In the genomic region with DNA sequence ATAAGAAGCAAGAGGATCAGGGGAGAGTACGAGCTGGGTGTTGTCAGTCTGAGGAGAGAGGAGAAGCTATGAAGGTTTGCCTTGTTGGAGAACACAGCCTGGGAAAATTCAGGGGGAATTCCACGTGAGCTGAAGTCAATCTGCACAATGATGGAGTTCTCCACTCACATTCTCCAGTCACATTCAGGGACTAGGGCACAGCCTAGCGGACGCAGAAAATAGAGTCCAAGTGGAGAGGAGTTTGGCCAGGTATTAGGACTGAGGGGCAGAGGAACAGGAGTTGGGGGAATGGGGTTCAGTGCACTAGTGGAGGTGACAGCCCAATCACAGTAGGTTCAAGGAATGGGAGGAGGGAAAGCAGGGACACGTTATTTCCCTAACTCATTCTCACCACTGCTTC, we compare ENCODE assay signal across 2 cellular contexts.
TF ChIP-seq lines count a peak whose summit lies in the region.

No MANE protein-coding gene starts in this region.

TF ChIP-seq in SK-N-SH, 30 proteins besides CTCF, POLR2A, EP300 and RAD21 (continued from another document):
- TF ChIP-seq POLR2AphosphoS5 (IDR thresholded peaks at IDR 0.05; ENCODE audit: low read depth, low read length) (no peak), RXRA (IDR thresholded peaks at IDR 0.05; ENCODE audit: borderline replicate concordance, low read depth) (no peak), NFIC (IDR thresholded peaks at IDR 0.05; ENCODE audit: borderline replicate concordance) (no peak), MXI1 (IDR thresholded peaks at IDR 0.05; ENCODE audit: low read depth, low read length) (no peak), MEF2A (IDR thresholded peaks at IDR 0.05; ENCODE audit: borderline replicate concordance, low read depth) (no peak), TAF1 (IDR thresholded peaks at IDR 0.05; ENCODE audit: borderline replicate concordance, low read depth, low read length) (no peak), RCOR1 (IDR thresholded peaks at IDR 0.05; ENCODE audit: low read length) (no peak)
- TF ChIP-seq, protein P1, sequence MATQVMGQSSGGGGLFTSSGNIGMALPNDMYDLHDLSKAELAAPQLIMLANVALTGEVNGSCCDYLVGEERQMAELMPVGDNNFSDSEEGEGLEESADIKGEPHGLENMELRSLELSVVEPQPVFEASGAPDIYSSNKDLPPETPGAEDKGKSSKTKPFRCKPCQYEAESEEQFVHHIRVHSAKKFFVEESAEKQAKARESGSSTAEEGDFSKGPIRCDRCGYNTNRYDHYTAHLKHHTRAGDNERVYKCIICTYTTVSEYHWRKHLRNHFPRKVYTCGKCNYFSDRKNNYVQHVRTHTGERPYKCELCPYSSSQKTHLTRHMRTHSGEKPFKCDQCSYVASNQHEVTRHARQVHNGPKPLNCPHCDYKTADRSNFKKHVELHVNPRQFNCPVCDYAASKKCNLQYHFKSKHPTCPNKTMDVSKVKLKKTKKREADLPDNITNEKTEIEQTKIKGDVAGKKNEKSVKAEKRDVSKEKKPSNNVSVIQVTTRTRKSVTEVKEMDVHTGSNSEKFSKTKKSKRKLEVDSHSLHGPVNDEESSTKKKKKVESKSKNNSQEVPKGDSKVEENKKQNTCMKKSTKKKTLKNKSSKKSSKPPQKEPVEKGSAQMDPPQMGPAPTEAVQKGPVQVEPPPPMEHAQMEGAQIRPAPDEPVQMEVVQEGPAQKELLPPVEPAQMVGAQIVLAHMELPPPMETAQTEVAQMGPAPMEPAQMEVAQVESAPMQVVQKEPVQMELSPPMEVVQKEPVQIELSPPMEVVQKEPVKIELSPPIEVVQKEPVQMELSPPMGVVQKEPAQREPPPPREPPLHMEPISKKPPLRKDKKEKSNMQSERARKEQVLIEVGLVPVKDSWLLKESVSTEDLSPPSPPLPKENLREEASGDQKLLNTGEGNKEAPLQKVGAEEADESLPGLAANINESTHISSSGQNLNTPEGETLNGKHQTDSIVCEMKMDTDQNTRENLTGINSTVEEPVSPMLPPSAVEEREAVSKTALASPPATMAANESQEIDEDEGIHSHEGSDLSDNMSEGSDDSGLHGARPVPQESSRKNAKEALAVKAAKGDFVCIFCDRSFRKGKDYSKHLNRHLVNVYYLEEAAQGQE (IDR thresholded peaks at IDR 0.05; ENCODE audit: low read depth, low read length), result no peak
- TF ChIP-seq, protein P2, sequence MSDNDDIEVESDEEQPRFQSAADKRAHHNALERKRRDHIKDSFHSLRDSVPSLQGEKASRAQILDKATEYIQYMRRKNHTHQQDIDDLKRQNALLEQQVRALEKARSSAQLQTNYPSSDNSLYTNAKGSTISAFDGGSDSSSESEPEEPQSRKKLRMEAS (IDR thresholded peaks at IDR 0.05; ENCODE audit: low read depth), result no peak

TF ChIP-seq in SK-N-SH treated with all-trans-retinoic acid at 6 μM for 48 hours, 23 proteins besides CTCF, POLR2A, EP300 and RAD21 (continued from another document):
- TF ChIP-seq ZNF565 (CRISPR knock-in tag; conservative IDR thresholded peaks at IDR 0.05; ENCODE audit: low read depth) (no peak), ZFP30 (CRISPR knock-in tag; IDR thresholded peaks at IDR 0.05) (no peak), SNAI2 (CRISPR knock-in tag; IDR thresholded peaks at IDR 0.05) (no peak), GLIS3 (CRISPR knock-in tag; IDR thresholded peaks at IDR 0.05) (no peak)
- TF ChIP-seq, protein P3, sequence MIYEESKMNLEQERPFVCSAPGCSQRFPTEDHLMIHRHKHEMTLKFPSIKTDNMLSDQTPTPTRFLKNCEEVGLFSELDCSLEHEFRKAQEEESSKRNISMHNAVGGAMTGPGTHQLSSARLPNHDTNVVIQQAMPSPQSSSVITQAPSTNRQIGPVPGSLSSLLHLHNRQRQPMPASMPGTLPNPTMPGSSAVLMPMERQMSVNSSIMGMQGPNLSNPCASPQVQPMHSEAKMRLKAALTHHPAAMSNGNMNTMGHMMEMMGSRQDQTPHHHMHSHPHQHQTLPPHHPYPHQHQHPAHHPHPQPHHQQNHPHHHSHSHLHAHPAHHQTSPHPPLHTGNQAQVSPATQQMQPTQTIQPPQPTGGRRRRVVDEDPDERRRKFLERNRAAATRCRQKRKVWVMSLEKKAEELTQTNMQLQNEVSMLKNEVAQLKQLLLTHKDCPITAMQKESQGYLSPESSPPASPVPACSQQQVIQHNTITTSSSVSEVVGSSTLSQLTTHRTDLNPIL (CRISPR knock-in tag; IDR thresholded peaks at IDR 0.05; ENCODE audit: low read depth), result no peak
